13 cellular contexts compared by ENCODE assay signal in genomic region chr20:23126281-23127061, GRCh38. TPM values are rescaled to one million over a fixed set of nuclear protein-coding genes. Genes with fewer than 3 reads are reported as not detected.
DNase-seq lines count a peak whose midpoint lies in the region; ATAC-seq and TF ChIP-seq lines count a peak whose summit lies in the region.
"Had no signal": no experiment of that assay in that cellular context is flagged by ENCODE, and none has a peak within 500 bp of the region (broad histone marks: within the 10 kb centered on the region; RNA-seq: fewer than 3 reads in every experiment).

No MANE protein-coding gene starts in this region.

- POLR2A ChIA-PET in Caco-2 (lab: Charles Lee) = no interaction called here

- H3K27me3 Mint-ChIP-seq in Caco-2 (ENCODE audit: insufficient read depth, unreplicated experiment) = no peaks in the 10 kb centered on the region

- CTCF ChIA-PET in Caco-2 (lab: Charles Lee) = no interaction called here

- H3K4me1 Mint-ChIP-seq in Caco-2 (ENCODE audit: low read depth, unreplicated experiment) = peaks cover 6% of the 10 kb centered on the region

- H3K9me3 ChIP-seq in Caco-2 = no peaks in the 10 kb centered on the region
- H3K9me3 ChIP-seq: uterus had no signal

- H3K4me1 ChIP-seq in Caco-2 = peaks cover 29% of the 10 kb centered on the region
- H3K4me1 ChIP-seq: uterus had no signal

- H3K36me3 Mint-ChIP-seq in Caco-2 (ENCODE audit: insufficient read depth, unreplicated experiment) = no peaks in the 10 kb centered on the region

- no peaks in the 10 kb centered on the region for H3K9me3 Mint-ChIP-seq in Caco-2 (ENCODE audit: unreplicated experiment)

- intact Hi-C loops in Caco-2 (cut with micrococcal nuclease; ENCODE audit: unreplicated experiment) = no loop called here

- no TSS peak for BruUV-seq in Caco-2 (replicated peaks; lab: Mats Ljungman, UMichigan)

- ATAC-seq in omental fat pad (ENCODE audit: low FRiP score) (no peak), GM21423 (IDR thresholded peaks at IDR 0.05; ENCODE audit: unreplicated experiment) (no peak), GM18867 (IDR thresholded peaks at IDR 0.05; ENCODE audit: unreplicated experiment) (no peak)
- ATAC-seq: PC-3 had no signal

- H3K4me3 ChIP-seq in Caco-2 (ENCODE audit: low read depth, low read length) = no peak overlapping the region
- H3K4me3 ChIP-seq: hepatocyte, uterus had no signal

- no peak for TF ChIP-seq CTCF in Caco-2 (IDR thresholded peaks at IDR 0.05; ENCODE audit: insufficient read depth in 1 of 2, low read depth in 1 of 2, low read length in 1 of 2, severe bottlenecking in 1 of 2, unreplicated experiment in 1 of 2)
- no peak for TF ChIP-seq CTCF in omental fat pad (IDR thresholded peaks at IDR 0.05)

- no peak overlapping the region for H3K4me3 Mint-ChIP-seq in Caco-2 (ENCODE audit: unreplicated experiment)
- H3K4me3 Mint-ChIP-seq: B cell had no signal

- DNase-seq in Caco-2 (peak in 1 of 2 experiments; percentile 22), NOMO-1 treated with DMSO at 0.1 percent for 48 hours (lab: John Stamatoyannopoulos, UW; ENCODE audit: unreplicated experiment) (peak; percentile 51), globus pallidus (ENCODE audit: low spot score) (peak; percentile 26), omental fat pad (ENCODE audit: low spot score) (peak; percentile 12), NCI-H526 (lab: John Stamatoyannopoulos, UW) (no peak), H4 (ENCODE audit: low spot score) (no peak)
- DNase-seq: NCI-H1694 treated with DMSO at 0.1 percent for 48 hours, PC-3, uterus had no signal

- H3K27ac Mint-ChIP-seq in Caco-2 (ENCODE audit: unreplicated experiment) = peak overlapping the region; percentile 52

- H3K36me3 ChIP-seq in Caco-2 (ENCODE audit: control insufficient read depth, insufficient read depth, low read length) = no peaks in the 10 kb centered on the region
- H3K36me3 ChIP-seq: uterus had no signal

- H3K27me3 ChIP-seq in Caco-2 (replicated peaks; ENCODE audit: control insufficient read depth, insufficient read depth, low read length) = no peaks in the 10 kb centered on the region
- H3K27me3 ChIP-seq: hepatocyte, uterus had no signal

RNA-seq across cellular contexts. Expression of gene CD93, which starts 40.3 kb away (rescaled TPM):
- not detected in 2 replicates for total RNA-seq in Caco-2 (2022)
- total RNA-seq in omental fat pad = 100 to 1,000 TPM in 3 of 4 donors, 10 to 100 TPM in 1; 43.8 to 227 (median 140) TPM
- total RNA-seq in H4 (2014; rRNA removed; shearing (Covaris generic)) = not detected in 2 replicates
- total RNA-seq: PC-3 had no signal

Comparison
In these comparisons a context has a peak if more than half of its experiments do, and no peak if none do; other contexts are left out.
1. DNase-seq: peak in NOMO-1 treated with DMSO at 0.1 percent for 48 hours (single experiment), globus pallidus (single experiment) and omental fat pad (single experiment); none in NCI-H526 (0 of 2) and H4 (single experiment).
2. RNA of gene CD93, which starts 40.3 kb away (total RNA-seq): 43.8 to 227 TPM in omental fat pad; not detected in Caco-2 and not detected in H4; every median in the first group is over 10 times any median in the second.